8 cellular contexts compared by ENCODE assay signal in the genomic region with DNA sequence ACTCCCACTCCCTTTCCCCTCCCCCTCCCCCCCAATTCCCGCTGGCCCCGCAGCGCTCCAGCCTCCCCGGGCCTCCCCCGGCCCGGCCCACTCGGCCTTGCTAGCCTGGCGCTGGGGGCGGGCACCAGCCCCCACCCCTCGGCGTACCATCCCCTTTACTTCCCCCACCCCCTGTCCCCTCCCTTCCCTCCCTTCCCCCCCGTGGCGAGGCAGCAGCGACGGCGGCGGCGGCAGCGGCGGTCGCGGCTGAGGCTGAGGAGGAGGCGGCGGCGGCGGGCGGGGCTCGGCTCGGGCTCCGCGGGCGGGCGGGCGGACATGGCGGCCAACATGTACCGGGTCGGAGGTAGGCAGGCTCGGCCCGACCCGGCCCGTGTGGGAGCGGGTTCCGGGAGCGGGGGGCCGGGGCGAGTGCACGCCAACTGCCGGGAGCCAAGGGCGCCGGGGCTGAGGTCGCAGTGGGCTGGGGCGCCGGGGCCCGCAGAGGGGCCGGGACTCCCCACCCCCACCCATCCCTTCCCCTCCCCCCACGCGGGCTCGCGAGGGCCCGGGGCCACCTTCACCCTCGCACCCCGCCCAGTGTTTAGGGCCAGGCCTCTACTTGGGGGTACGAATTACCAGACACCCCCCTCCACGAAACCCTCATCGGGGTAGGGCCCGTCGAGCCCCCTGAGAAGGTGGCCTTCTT. TPM values are rescaled to one million over a fixed set of nuclear protein-coding genes. Genes with fewer than 3 reads are reported as not detected.
A peak's percentile ranks its signal among the peaks of the same experiment; 100 is the strongest.
DNase-seq lines count a peak whose midpoint lies in the region; ATAC-seq and TF ChIP-seq lines count a peak whose summit lies in the region.

Gene MTA3, plus strand, starts transcription at position 202 of the 685 bp plus-strand sequence. Its CDS starts 114 bp downstream, at position 316.

- peak within 1 kb of the TSS; percentile 36 to 97 for H3K14ac ChIP-seq in mesenchymal stem cell (ENCODE audit: low read length in 2 of 2)

- peak within 1 kb of the TSS; percentile 94 to 99 for H3K18ac ChIP-seq in mesenchymal stem cell (ENCODE audit: low read depth in 1 of 2, low read length in 2 of 2)

- no peak for DNase-seq in BJ (ENCODE audit: low read depth)
- DNase-seq in NCI-H146 (lab: John Stamatoyannopoulos, UW) = peak; percentile 72
- peak; percentile 71 for DNase-seq in activated CD8-positive, alpha-beta T cell treated with anti-CD3 and anti-CD28 coated beads for 36 hours
- peak; percentile 34 for DNase-seq in effector CD4-positive, alpha-beta T cell
- peak; percentile 46 for DNase-seq in mesenchymal stem cell
- DNase-seq in stimulated activated CD8-positive, alpha-beta memory T cell treated with anti-CD3 and anti-CD28 coated beads, Interleukin-12 subunit alpha, Interleukin-12 subunit beta, amount 100 ng/mL, for 1 hour (ENCODE audit: low read depth) = peak; percentile 34
- no peak for DNase-seq in NCI-H2029 treated with DMSO at 0.1 percent for 48 hours (lab: John Stamatoyannopoulos, UW)

- H3K4me2 ChIP-seq in mesenchymal stem cell (ENCODE audit: low read length, poor library complexity, severe bottlenecking) = peak within 1 kb of the TSS; percentile 83

- peaks cover 15% of the 10 kb centered on the region for H3K36me3 Mint-ChIP-seq in activated CD8-positive, alpha-beta T cell treated with anti-CD3 and anti-CD28 coated beads for 36 hours (ENCODE audit: low read depth)

- peak within 1 kb of the TSS; percentile 82 for H3K9ac ChIP-seq in mesenchymal stem cell (ENCODE audit: low read length)

- intact Hi-C loops in activated CD8-positive, alpha-beta T cell treated with anti-CD3 and anti-CD28 coated beads for 36 hours (cut with micrococcal nuclease) = no loop called here

- H2AFZ ChIP-seq in mesenchymal stem cell (ENCODE audit: low read depth, low read length) = peak within 1 kb of the TSS; percentile 76

- H3K4me1 ChIP-seq in mesenchymal stem cell (ENCODE audit: control insufficient read depth, insufficient read depth, low read depth, low read length) = peaks cover 11% of the 10 kb centered on the region

- H3K27ac ChIP-seq in mesenchymal stem cell (ENCODE audit: low read length, poor library complexity, severe bottlenecking) = peak within 1 kb of the TSS; percentile 86

- peak within 1 kb of the TSS in 1 of 2 experiments; percentile 94 for H3K23ac ChIP-seq in mesenchymal stem cell (ENCODE audit: low read length in 2 of 2)

- peaks cover 29% of the 10 kb centered on the region for H3K4me1 Mint-ChIP-seq in activated CD8-positive, alpha-beta T cell treated with anti-CD3 and anti-CD28 coated beads for 36 hours (ENCODE audit: low read depth)

- H3K27ac Mint-ChIP-seq in activated CD8-positive, alpha-beta T cell treated with anti-CD3 and anti-CD28 coated beads for 36 hours = peak within 1 kb of the TSS; percentile 93

- H2BK12ac ChIP-seq in mesenchymal stem cell (ENCODE audit: low read length in 2 of 2) = peak within 1 kb of the TSS in 1 of 2 experiments; percentile 97

- H2BK15ac ChIP-seq in mesenchymal stem cell (ENCODE audit: low read depth, poor library complexity, severe bottlenecking) = peak within 1 kb of the TSS; percentile 98

- TF ChIP-seq CTCF in BJ (IDR thresholded peaks at IDR 0.05; ENCODE audit: insufficient read depth, low read depth, low read length) = no peak
- TF ChIP-seq CTCF in activated CD8-positive, alpha-beta T cell treated with anti-CD3 and anti-CD28 coated beads for 36 hours (IDR thresholded peaks at IDR 0.05) = no peak

- peak within 1 kb of the TSS; percentile 98 for H4K91ac ChIP-seq in mesenchymal stem cell (ENCODE audit: low read length)

- no peaks in the 10 kb centered on the region; the same call in 1 of the 2 replicates for H3K36me3 ChIP-seq in BJ (ENCODE audit: control insufficient read depth, insufficient read depth, low read length)
- H3K36me3 ChIP-seq in mesenchymal stem cell (ENCODE audit: control insufficient read depth in 1 of 2, insufficient read depth in 2 of 2, low read depth in 1 of 2, low read length in 2 of 2) = peaks cover 14 to 15% of the 10 kb centered on the region in 2 experiments

- no peaks in the 10 kb centered on the region for H3K27me3 ChIP-seq in BJ (ENCODE audit: control insufficient read depth, insufficient read depth, low read length)
- no peaks in the 10 kb centered on the region for H3K27me3 ChIP-seq in mesenchymal stem cell (ENCODE audit: control insufficient read depth in 1 of 2, insufficient read depth in 1 of 2, low read length in 2 of 2)

- H3K4ac ChIP-seq in mesenchymal stem cell (ENCODE audit: low read depth in 1 of 2, low read length in 2 of 2) = peak within 1 kb of the TSS; percentile 96 to 100

- peak within 1 kb of the TSS; percentile 85 for H3K4me3 ChIP-seq in BJ (ENCODE audit: low read depth, low read length)
- peak within 1 kb of the TSS; percentile 79 to 91 for H3K4me3 ChIP-seq in mesenchymal stem cell (ENCODE audit: insufficient read depth in 1 of 2, low read depth in 1 of 2, low read length in 2 of 2)

- H3K4me3 Mint-ChIP-seq in activated CD8-positive, alpha-beta T cell treated with anti-CD3 and anti-CD28 coated beads for 36 hours = peak within 1 kb of the TSS; percentile 85

- CTCF ChIA-PET in BJ (lab: Yijun Ruan, JAX) = interaction anchor here (1.2 kb wide), 1 partner anchor 10 kb away, joined by 4 read pairs; no protein-coding TSS in a partner anchor
- CTCF ChIA-PET in activated CD8-positive, alpha-beta T cell treated with anti-CD3 and anti-CD28 coated beads for 36 hours (lab: Charles Lee) = no interaction called here

- WGBS in mesenchymal stem cell = 2% methylated on average over 21 of the region's 67 CpGs

- peak within 1 kb of the TSS; percentile 97 for H2BK120ac ChIP-seq in mesenchymal stem cell (ENCODE audit: low read depth, low read length)

- H3K9me3 Mint-ChIP-seq in activated CD8-positive, alpha-beta T cell treated with anti-CD3 and anti-CD28 coated beads for 36 hours = no peaks in the 10 kb centered on the region

- POLR2A ChIA-PET in BJ (lab: Charles Lee) = no interaction called here
- POLR2A ChIA-PET in activated CD8-positive, alpha-beta T cell treated with anti-CD3 and anti-CD28 coated beads for 36 hours (lab: Charles Lee) = interaction anchor here (0.8 kb wide), 1 partner anchor 94 kb away, joined by 3 read pairs; no protein-coding TSS in a partner anchor

- no peaks in the 10 kb centered on the region for H3K27me3 Mint-ChIP-seq in activated CD8-positive, alpha-beta T cell treated with anti-CD3 and anti-CD28 coated beads for 36 hours

- H2BK5ac ChIP-seq in mesenchymal stem cell (ENCODE audit: low read depth, low read length, poor library complexity, severe bottlenecking) = peak within 1 kb of the TSS; percentile 89

- no peaks in the 10 kb centered on the region for H3K9me3 ChIP-seq in mesenchymal stem cell (ENCODE audit: control insufficient read depth, low read length)

- peak within 1 kb of the TSS; percentile 93 for H2AK5ac ChIP-seq in mesenchymal stem cell (ENCODE audit: low read length, severe bottlenecking)

- peak within 1 kb of the TSS; percentile 95 for H4K8ac ChIP-seq in mesenchymal stem cell (ENCODE audit: low read length)

- H3K79me1 ChIP-seq in mesenchymal stem cell (replicated peaks; ENCODE audit: low read length, poor library complexity, severe bottlenecking) = peaks cover 10% of the 10 kb centered on the region

- ATAC-seq in GM21381 (IDR thresholded peaks at IDR 0.05; ENCODE audit: unreplicated experiment) = peak; percentile 46
- ATAC-seq in activated CD8-positive, alpha-beta T cell treated with anti-CD3 and anti-CD28 coated beads for 36 hours = peak; percentile 75

RNA-seq across cellular contexts. Expression of gene MTA3, which starts in this region (rescaled TPM):
- 23.2 and 30.5 TPM in 2 replicates for polyA plus RNA-seq in BJ (2011; rRNA removed)
- polyA minus RNA-seq in BJ (2011; rRNA and poly(A)+ RNA removed) = 16.3 and 16.4 TPM in 2 replicates
- total RNA-seq in activated CD8-positive, alpha-beta T cell treated with anti-CD3 and anti-CD28 coated beads for 36 hours = 10 to 100 TPM; 32.6 to 35.9 TPM
- polyA plus RNA-seq in mesenchymal stem cell (2013, experiment 1 of 2) = 36.0 TPM
- polyA plus RNA-seq in mesenchymal stem cell (2013, experiment 2 of 2) = 41.0 TPM

Comparison
In these comparisons a context has a peak if more than half of its experiments do, and no peak if none do; other contexts are left out.
1. DNase-seq: peak in NCI-H146 (single experiment), activated CD8-positive, alpha-beta T cell treated with anti-CD3 and anti-CD28 coated beads for 36 hours (single experiment), effector CD4-positive, alpha-beta T cell (single experiment), mesenchymal stem cell (single experiment) and stimulated activated CD8-positive, alpha-beta memory T cell treated with anti-CD3 and anti-CD28 coated beads, Interleukin-12 subunit alpha, Interleukin-12 subunit beta, amount 100 ng/mL, for 1 hour (single experiment); none in BJ (single experiment) and NCI-H2029 treated with DMSO at 0.1 percent for 48 hours (single experiment).